ENCODE assay signal across 8 cellular contexts in genomic region chr20:13207016-13207415, GRCh38.
"Had no signal": no experiment of that assay in that cellular context is flagged by ENCODE, and none has a peak within 500 bp of the region (broad histone marks: within the 10 kb centered on the region; RNA-seq: fewer than 3 reads in every experiment).

No MANE protein-coding gene starts in this region.

- H2AFZ ChIP-seq: GM23248, GM23338 had no signal

- H3K27ac ChIP-seq: GM23248 had no signal

- H3K4me3 ChIP-seq: GM23248, GM23338, HAP-1 had no signal

- H3K36me3 ChIP-seq: HAP-1 had no signal

- H3K4me2 ChIP-seq: GM23338 had no signal

- H3K9me3 ChIP-seq: HAP-1 had no signal

- H3K9ac ChIP-seq: GM23248 had no signal

- DNase-seq: GM23248, GOT3, H7, H9, HCEC 1CT, HFFc6 had no signal
